ENCODE assay signal across 18 cellular contexts in genomic region chr4:112340048-112340447, GRCh38. TPM values are rescaled to one million over a fixed set of nuclear protein-coding genes. Genes with fewer than 3 reads are reported as not detected.
A peak's percentile ranks its signal among the peaks of the same experiment; 100 is the strongest.
DNase-seq lines count a peak whose midpoint lies in the region; ATAC-seq and TF ChIP-seq lines count a peak whose summit lies in the region.
"Had no signal": no experiment of that assay in that cellular context is flagged by ENCODE, and none has a peak within 500 bp of the region (broad histone marks: within the 10 kb centered on the region; RNA-seq: fewer than 3 reads in every experiment).

No MANE protein-coding gene starts in this region.

- 80 to 88% methylated on average over 6 of the region's 6 CpGs for WGBS in lower leg skin, 2 donors

- no peaks in the 10 kb centered on the region for H3K36me3 Mint-ChIP-seq in brain
- H3K36me3 Mint-ChIP-seq: CD8-positive, alpha-beta T cell had no signal

- no peak for TF ChIP-seq POLR2A in lower leg skin (IDR thresholded peaks at IDR 0.05)

- H3K9me3 Mint-ChIP-seq in brain, result no peaks in the 10 kb centered on the region
- H3K9me3 Mint-ChIP-seq: CD8-positive, alpha-beta T cell had no signal

- DNase-seq in DMS 273 (lab: John Stamatoyannopoulos, UW; ENCODE audit: unreplicated experiment), result peak; percentile 37
- DNase-seq in DMS 273 treated with DMSO at 0.1 percent for 48 hours (lab: John Stamatoyannopoulos, UW), result no peak
- DNase-seq in NCI-H526 treated with DMSO at 0.1 percent for 48 hours (lab: John Stamatoyannopoulos, UW), result peak; percentile 68
- no peak for DNase-seq in lower leg skin (ENCODE audit: low spot score in 2 of 2)
- no peak for DNase-seq in RPMI8226
- no peak for DNase-seq in C1 segment of cervical spinal cord (lab: John Stamatoyannopoulos, UW)
- DNase-seq: BE2C; CD8-positive, alpha-beta T cell; DMS79 treated with DMSO at 0.1 percent for 48 hours; KBM-7; NCI-H1417 treated with DMSO at 0.1 percent for 48 hours; NCI-H1930; NK-92 treated with Interleukin-12 subunit alpha and Interleukin-12 subunit beta, amount 100 ng/mL, for 24 hours; OCI-M1; T-helper 17 cell had no signal

- H3K27me3 Mint-ChIP-seq in brain, result peaks cover 6% of the 10 kb centered on the region
- H3K27me3 Mint-ChIP-seq: T-helper 17 cell had no signal

- peaks cover 48% of the 10 kb centered on the region for H3K4me1 Mint-ChIP-seq in brain

- no peak overlapping the region for H3K4me3 ChIP-seq in lower leg skin (ENCODE audit: low read depth, poor library complexity, severe bottlenecking)

- ATAC-seq in HG03196 (IDR thresholded peaks at IDR 0.05; ENCODE audit: unreplicated experiment), result no peak
- ATAC-seq: CD8-positive, alpha-beta T cell; T-helper 17 cell had no signal

- peak overlapping the region in 4 of 5 experiments; percentile 50 to 98 (median 64) for H3K27ac Mint-ChIP-seq in brain
- H3K27ac Mint-ChIP-seq: CD8-positive, alpha-beta T cell; T-helper 17 cell had no signal

- TF ChIP-seq CTCF in brain (conservative IDR thresholded peaks at IDR 0.05) (no peak), lower leg skin (IDR thresholded peaks at IDR 0.05) (no peak)

- H3K4me3 Mint-ChIP-seq in brain, result peak overlapping the region in 4 of 5 experiments; percentile 45 to 68 (median 67)
- H3K4me3 Mint-ChIP-seq: CD8-positive, alpha-beta T cell; T-helper 17 cell had no signal

- intact Hi-C loops in lower leg skin (cut with DNase I; ENCODE audit: low total_unique reads), result no loop called here

RNA-seq across cellular contexts. Expression of gene ALPK1, which starts 42.9 kb away (rescaled TPM):
- polyA plus RNA-seq in brain (ENCODE audit: insufficient read depth, low read depth, low replicate concordance), result 0.85 TPM
- 10 to 100 TPM; 15.9 to 24.0 (median 19.7) TPM for total RNA-seq in lower leg skin
- total RNA-seq: G401 had no signal

RNA-seq across cellular contexts. Expression of gene TIFA, which starts 54.3 kb away (rescaled TPM):
- 4.6 TPM for polyA plus RNA-seq in brain (ENCODE audit: insufficient read depth, low read depth, low replicate concordance)
- total RNA-seq in lower leg skin, result 10 to 100 TPM in 3 of 4 donors, 1 to 10 TPM in 1; 8.8 to 21.9 (median 14.9) TPM

Comparison
In these comparisons a context has a peak if more than half of its experiments do, and no peak if none do; other contexts are left out.
1. DNase-seq: peak in DMS 273 (single experiment) and NCI-H526 treated with DMSO at 0.1 percent for 48 hours (single experiment); none in DMS 273 treated with DMSO at 0.1 percent for 48 hours (single experiment), lower leg skin (0 of 2), RPMI8226 (single experiment) and C1 segment of cervical spinal cord (0 of 14).